In genomic region chr20:35240083-35240913, GRCh38 we compare ENCODE assay signal across 1 cellular context.
TF ChIP-seq lines count a peak whose summit lies in the region.

No MANE protein-coding gene starts in this region.

TF ChIP-seq in GM12878, 131 proteins besides CTCF, POLR2A, EP300 and RAD21 (continued from another document):
- TF ChIP-seq, protein P1, sequence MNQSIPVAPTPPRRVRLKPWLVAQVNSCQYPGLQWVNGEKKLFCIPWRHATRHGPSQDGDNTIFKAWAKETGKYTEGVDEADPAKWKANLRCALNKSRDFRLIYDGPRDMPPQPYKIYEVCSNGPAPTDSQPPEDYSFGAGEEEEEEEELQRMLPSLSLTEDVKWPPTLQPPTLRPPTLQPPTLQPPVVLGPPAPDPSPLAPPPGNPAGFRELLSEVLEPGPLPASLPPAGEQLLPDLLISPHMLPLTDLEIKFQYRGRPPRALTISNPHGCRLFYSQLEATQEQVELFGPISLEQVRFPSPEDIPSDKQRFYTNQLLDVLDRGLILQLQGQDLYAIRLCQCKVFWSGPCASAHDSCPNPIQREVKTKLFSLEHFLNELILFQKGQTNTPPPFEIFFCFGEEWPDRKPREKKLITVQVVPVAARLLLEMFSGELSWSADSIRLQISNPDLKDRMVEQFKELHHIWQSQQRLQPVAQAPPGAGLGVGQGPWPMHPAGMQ (IDR thresholded peaks at IDR 0.05; ENCODE audit: borderline replicate concordance) = no peak
- no peak for TF ChIP-seq SMC3 (IDR thresholded peaks at IDR 0.05; ENCODE audit: borderline replicate concordance, low read length)
- no peak for TF ChIP-seq TCF3 (IDR thresholded peaks at IDR 0.05; ENCODE audit: borderline replicate concordance, insufficient read depth, low read depth, low read length)
